ENCODE assay signal across 8 cellular contexts in genomic region chr7:104552102-104552501, GRCh38.
DNase-seq lines count a peak whose midpoint lies in the region; ATAC-seq and TF ChIP-seq lines count a peak whose summit lies in the region.

No MANE protein-coding gene starts in this region.

- H3K4me3 ChIP-seq in MG63, result no peak overlapping the region

- DNase-seq in GM19238 (ENCODE audit: insufficient read length, low spot score) (peak; percentile 3), MG63 (peak; percentile 2), cerebellar cortex (ENCODE audit: low spot score) (peak; percentile 11), nephron progenitor cell (peak; percentile 86), 8988T (no peak)
- DNase-seq in activated CD4-positive, CD25-positive, alpha-beta regulatory T cell treated with anti-CD3 and anti-CD28 coated beads, Interleukin-2, amount 50 U/mL, for 72 hours, result no peak
- no peak for DNase-seq in stimulated activated naive B cell treated with anti-CD40 and anti-IgM and Interleukin-4, amounts not matched to agents 10 μg/mL and 1 μg/mL and 100 μg/mL, for 72 hours

- H3K9me3 Mint-ChIP-seq in nephron progenitor cell, result peaks cover 16% of the 10 kb centered on the region
- H3K9me3 Mint-ChIP-seq in stimulated activated naive B cell treated with anti-CD40 and anti-IgM and Interleukin-4, amounts not matched to agents 10 μg/mL and 1 μg/mL and 100 μg/mL, for 72 hours, result peaks cover 12 to 16% of the 10 kb centered on the region in 2 donors

- H3K4me1 Mint-ChIP-seq in nephron progenitor cell, result no peaks in the 10 kb centered on the region
- no peaks in the 10 kb centered on the region for H3K4me1 Mint-ChIP-seq in stimulated activated naive B cell treated with anti-CD40 and anti-IgM and Interleukin-4, amounts not matched to agents 10 μg/mL and 1 μg/mL and 100 μg/mL, for 72 hours

- no peak for ATAC-seq in stimulated activated naive B cell treated with anti-CD40 and anti-IgM and Interleukin-4, amounts not matched to agents 10 μg/mL and 1 μg/mL and 100 μg/mL, for 72 hours (replicated peaks)
- ATAC-seq in GM21360 (IDR thresholded peaks at IDR 0.05; ENCODE audit: unreplicated experiment), result no peak

- no peaks in the 10 kb centered on the region for H3K36me3 ChIP-seq in MG63

- no peaks in the 10 kb centered on the region for H3K9me3 ChIP-seq in MG63

- H3K4me3 Mint-ChIP-seq in nephron progenitor cell, result no peak overlapping the region
- H3K4me3 Mint-ChIP-seq in stimulated activated naive B cell treated with anti-CD40 and anti-IgM and Interleukin-4, amounts not matched to agents 10 μg/mL and 1 μg/mL and 100 μg/mL, for 72 hours, result no peak overlapping the region

- TF ChIP-seq CTCF in nephron progenitor cell (IDR thresholded peaks at IDR 0.05), result no peak

- peaks cover 3% of the 10 kb centered on the region for H3K27me3 Mint-ChIP-seq in nephron progenitor cell (ENCODE audit: low read depth, poor library complexity)
- peaks cover 0 to 6% of the 10 kb centered on the region in 2 donors for H3K27me3 Mint-ChIP-seq in stimulated activated naive B cell treated with anti-CD40 and anti-IgM and Interleukin-4, amounts not matched to agents 10 μg/mL and 1 μg/mL and 100 μg/mL, for 72 hours

- no peak overlapping the region for H3K27ac Mint-ChIP-seq in nephron progenitor cell
- no peak overlapping the region for H3K27ac Mint-ChIP-seq in stimulated activated naive B cell treated with anti-CD40 and anti-IgM and Interleukin-4, amounts not matched to agents 10 μg/mL and 1 μg/mL and 100 μg/mL, for 72 hours

- H3K36me3 Mint-ChIP-seq in nephron progenitor cell (ENCODE audit: low read depth), result no peaks in the 10 kb centered on the region
- no peaks in the 10 kb centered on the region for H3K36me3 Mint-ChIP-seq in stimulated activated naive B cell treated with anti-CD40 and anti-IgM and Interleukin-4, amounts not matched to agents 10 μg/mL and 1 μg/mL and 100 μg/mL, for 72 hours

- no peaks in the 10 kb centered on the region for H3K27me3 ChIP-seq in MG63

Comparison
In these comparisons a context has a peak if more than half of its experiments do, and no peak if none do; other contexts are left out.
1. DNase-seq: peak in GM19238 (single experiment), MG63 (single experiment), cerebellar cortex (single experiment) and nephron progenitor cell (single experiment); none in activated CD4-positive, CD25-positive, alpha-beta regulatory T cell treated with anti-CD3 and anti-CD28 coated beads, Interleukin-2, amount 50 U/mL, for 72 hours (single experiment), stimulated activated naive B cell treated with anti-CD40 and anti-IgM and Interleukin-4, amounts not matched to agents 10 μg/mL and 1 μg/mL and 100 μg/mL, for 72 hours (single experiment) and 8988T (single experiment).